ENCODE assay signal across 9 cellular contexts in the genomic region with DNA sequence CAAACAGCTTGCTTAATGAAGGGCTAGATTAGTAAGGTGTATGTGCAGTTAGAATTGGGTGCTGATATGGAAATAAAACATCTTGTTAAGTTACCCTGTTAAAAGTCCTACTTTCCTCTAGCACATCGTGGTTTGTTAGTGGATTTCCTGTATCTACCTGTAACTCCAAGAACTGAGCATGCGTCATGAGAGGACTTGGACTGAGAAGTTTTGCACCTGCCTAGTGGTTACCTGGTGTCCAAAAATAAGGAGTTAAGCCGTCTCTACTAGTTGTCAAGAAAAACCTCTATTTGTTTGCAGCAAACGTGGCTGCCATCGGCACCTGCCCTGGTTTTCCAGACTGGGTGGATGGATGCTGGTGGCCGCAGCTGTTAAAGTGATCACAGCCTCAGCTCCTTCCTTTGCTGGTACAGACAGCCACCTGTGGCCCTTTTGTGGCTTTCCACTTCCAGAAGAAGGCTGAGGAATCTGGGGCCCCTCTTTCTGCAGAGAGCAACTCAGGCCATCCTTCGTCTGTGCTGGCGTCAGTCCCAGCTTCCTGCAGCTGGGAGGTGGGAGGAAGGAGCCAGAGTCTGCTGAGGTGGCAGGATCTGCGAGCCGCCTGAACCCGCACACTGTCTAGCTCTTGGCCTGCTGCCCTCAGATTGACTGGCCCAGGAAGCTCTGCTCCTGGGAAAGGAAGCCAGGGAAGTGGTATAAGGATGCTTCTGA. TPM values are rescaled to one million over a fixed set of nuclear protein-coding genes. Genes with fewer than 3 reads are reported as not detected.
A peak's percentile ranks its signal among the peaks of the same experiment; 100 is the strongest.
DNase-seq lines count a peak whose midpoint lies in the region; ATAC-seq lines count a peak whose summit lies in the region.
"Had no signal": no experiment of that assay in that cellular context is flagged by ENCODE, and none has a peak within 500 bp of the region (broad histone marks: within the 10 kb centered on the region; RNA-seq: fewer than 3 reads in every experiment).

No MANE protein-coding gene starts in this region.

- ATAC-seq in right cardiac atrium = peak; percentile 73

- H3K4me1 ChIP-seq in right cardiac atrium (ENCODE audit: control insufficient read depth, insufficient read depth, low read length) = peaks cover 5% of the 10 kb centered on the region

- no peak overlapping the region for H3K9ac ChIP-seq in SK-N-MC (ENCODE audit: insufficient read length)

- 36% methylated on average over 11 of the region's 11 CpGs for WGBS in right cardiac atrium

- no peak overlapping the region for H3K27ac ChIP-seq in SK-N-MC
- H3K27ac ChIP-seq in right cardiac atrium (ENCODE audit: low read length) = no peak overlapping the region
- H3K27ac ChIP-seq: cardiac muscle cell had no signal

- H3K36me3 ChIP-seq in SK-N-MC (ENCODE audit: insufficient read depth, low read length) (no peaks in the 10 kb centered on the region), H7 (replicated peaks; ENCODE audit: control insufficient read depth, insufficient read depth, low read length) (no peaks in the 10 kb centered on the region; the same call in none of the 2 replicates)
- H3K36me3 ChIP-seq: cardiac muscle cell had no signal

- DNase-seq in NCI-H2081 (lab: John Stamatoyannopoulos, UW) (peak; percentile 18 to 43), NCI-H2081 treated with DMSO at 0.1 percent for 48 hours (lab: John Stamatoyannopoulos, UW) (no peak), SK-N-MC (ENCODE audit: low read depth, low spot score) (peak; percentile 26), right cardiac atrium (peak; percentile 66 to 87 (median 85)), superior temporal gyrus (ENCODE audit: extremely low spot score) (peak; percentile 42), NCI-H1930 (lab: John Stamatoyannopoulos, UW) (no peak), H7 (no peak)
- DNase-seq in stimulated activated CD4-positive, alpha-beta T cell treated with anti-CD3 and anti-CD28 coated beads, Interleukin-1b, Interleukin-23, amount 100 ng/mL, for 48 hours = no peak

- H3K27me3 ChIP-seq in right cardiac atrium (ENCODE audit: control insufficient read depth, insufficient read depth) (no peaks in the 10 kb centered on the region), H7 (ENCODE audit: control insufficient read depth, insufficient read depth, low read length) (no peaks in the 10 kb centered on the region)
- H3K27me3 ChIP-seq: cardiac muscle cell had no signal

- H3K9me3 ChIP-seq in SK-N-MC (ENCODE audit: low read depth, low read length) = no peaks in the 10 kb centered on the region
- no peaks in the 10 kb centered on the region for H3K9me3 ChIP-seq in right cardiac atrium (ENCODE audit: control insufficient read depth, low read length)

- H3K4me3 ChIP-seq in SK-N-MC (peak overlapping the region; percentile 38; the same call in 1 of the 2 replicates), right cardiac atrium (ENCODE audit: low read length) (no peak overlapping the region), H7 (ENCODE audit: insufficient read depth, low read depth, low read length) (no peak overlapping the region)
- H3K4me3 ChIP-seq: cardiac muscle cell had no signal

- intact Hi-C loops in right cardiac atrium (cut with DNase I) = no loop called here

RNA-seq across cellular contexts. Expression of a gene that starts 56.8 kb away (rescaled TPM):
- 1 to 10 TPM; 3.5 to 5.6 (median 4.5) TPM for total RNA-seq in right cardiac atrium
- 3.2 TPM for polyA plus RNA-seq in right cardiac atrium
- total RNA-seq in H7 (2014; rRNA removed; shearing (Covaris generic)) = 9.6 and 22.5 TPM in 2 replicates

Comparison
In these comparisons a context has a peak if more than half of its experiments do, and no peak if none do; other contexts are left out.
1. DNase-seq: peak in NCI-H2081 (2 of 2), SK-N-MC (single experiment), right cardiac atrium (3 of 3) and superior temporal gyrus (single experiment); none in NCI-H2081 treated with DMSO at 0.1 percent for 48 hours (single experiment), NCI-H1930 (0 of 2), stimulated activated CD4-positive, alpha-beta T cell treated with anti-CD3 and anti-CD28 coated beads, Interleukin-1b, Interleukin-23, amount 100 ng/mL, for 48 hours (single experiment) and H7 (single experiment).